11 cellular contexts compared by ENCODE assay signal in the genomic region with DNA sequence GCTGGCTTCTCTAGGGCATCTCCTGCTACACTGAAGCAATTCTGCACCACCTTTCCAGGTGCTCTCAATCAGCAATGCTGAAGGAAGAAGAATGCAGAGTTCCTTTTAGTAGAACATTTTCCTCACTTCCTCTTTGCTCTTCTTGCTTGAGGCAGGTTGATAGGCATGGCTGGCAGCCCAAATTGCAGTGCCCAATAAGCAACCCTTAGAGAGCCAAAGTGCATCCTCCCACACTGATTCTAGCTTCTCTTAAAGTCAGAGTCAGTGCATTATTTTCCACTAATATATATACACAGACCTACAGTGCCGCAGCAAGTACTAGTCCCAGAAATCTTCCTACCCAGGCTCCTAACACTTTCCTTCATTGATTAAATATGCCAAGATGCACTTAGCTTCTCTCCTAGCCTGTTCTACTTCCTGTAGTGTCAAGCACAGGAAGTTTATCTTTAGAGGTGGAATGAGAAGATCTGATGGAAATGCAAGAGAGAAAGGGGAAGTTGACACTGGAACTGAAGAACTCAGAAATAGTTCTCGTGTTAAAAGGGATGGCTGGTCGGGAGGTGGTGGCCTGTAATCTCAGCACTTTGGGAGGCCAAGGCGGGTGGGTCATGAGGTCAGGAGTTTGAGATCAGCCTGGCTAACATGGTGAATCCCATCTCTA.
DNase-seq lines count a peak whose midpoint lies in the region; ATAC-seq and TF ChIP-seq lines count a peak whose summit lies in the region.
"Had no signal": no experiment of that assay in that cellular context is flagged by ENCODE, and none has a peak within 500 bp of the region (broad histone marks: within the 10 kb centered on the region; RNA-seq: fewer than 3 reads in every experiment).

No MANE protein-coding gene starts in this region.

- peaks cover 25% of the 10 kb centered on the region for H3K4me1 Mint-ChIP-seq in activated B cell treated with CpG ODN at 0.5 μM for 24 hours
- H3K4me1 Mint-ChIP-seq in activated CD4-positive, alpha-beta memory T cell treated with anti-CD3 and anti-CD28 coated beads, Interleukin-2, amount 10 ng/mL, durations not matched to agents 7 days and 5 days: no peaks in the 10 kb centered on the region
- H3K4me1 Mint-ChIP-seq: activated CD4-positive, alpha-beta T cell treated with anti-CD3 and anti-CD28 coated beads, Interleukin-2, amount 10 ng/mL, durations not matched to agents 24 days and 14 days had no signal

- peaks cover 5% of the 10 kb centered on the region for H3K4me1 ChIP-seq in Loucy (ENCODE audit: insufficient read depth, low read length, poor library complexity, severe bottlenecking)

- no peaks in the 10 kb centered on the region for H3K9me3 ChIP-seq in Loucy (ENCODE audit: insufficient read depth, low read depth, low read length)

- H3K9ac ChIP-seq in Loucy (ENCODE audit: low read depth, low read length, poor library complexity, severe bottlenecking): no peak overlapping the region

- H3K27me3 ChIP-seq in Loucy (ENCODE audit: insufficient read depth, low read length, poor library complexity, severe bottlenecking): no peaks in the 10 kb centered on the region

- H3K4me2 ChIP-seq in Loucy (ENCODE audit: low read depth, low read length, poor library complexity, severe bottlenecking): no peak overlapping the region

- CTCF ChIA-PET in activated B cell treated with CpG ODN at 0.5 μM for 24 hours (lab: Charles Lee): no interaction called here
- CTCF ChIA-PET in activated CD4-positive, alpha-beta memory T cell treated with anti-CD3 and anti-CD28 coated beads, Interleukin-2, amount 10 ng/mL, durations not matched to agents 7 days and 5 days (lab: Charles Lee): no interaction called here

- POLR2A ChIA-PET in activated B cell treated with CpG ODN at 0.5 μM for 24 hours (lab: Charles Lee): interaction anchor here (0.8 to 2.3 kb wide), 2 partner anchors 10 to 29 kb away, joined by 3 to 8 read pairs; no protein-coding TSS in a partner anchor
- POLR2A ChIA-PET in activated CD4-positive, alpha-beta memory T cell treated with anti-CD3 and anti-CD28 coated beads, Interleukin-2, amount 10 ng/mL, durations not matched to agents 7 days and 5 days (lab: Charles Lee): no interaction called here

- intact Hi-C loops in activated B cell treated with CpG ODN at 0.5 μM for 24 hours (cut with micrococcal nuclease): loop anchor here (1.0 to 2.0 kb wide), 3 partner anchors 10 to 54 kb away; no protein-coding TSS in a partner anchor

- H3F3A ChIP-seq in Loucy (ENCODE audit: low read depth): no peaks in the 10 kb centered on the region

- no peaks in the 10 kb centered on the region for H3K36me3 Mint-ChIP-seq in activated B cell treated with CpG ODN at 0.5 μM for 24 hours (ENCODE audit: low read depth)
- no peaks in the 10 kb centered on the region for H3K36me3 Mint-ChIP-seq in activated CD4-positive, alpha-beta memory T cell treated with anti-CD3 and anti-CD28 coated beads, Interleukin-2, amount 10 ng/mL, durations not matched to agents 7 days and 5 days (ENCODE audit: low read depth)

- ATAC-seq in GM21390 (IDR thresholded peaks at IDR 0.05; ENCODE audit: unreplicated experiment) (peak; percentile 61), activated B cell treated with CpG ODN at 0.5 μM for 24 hours (ENCODE audit: low read depth) (peak; percentile 95), GM21381 (IDR thresholded peaks at IDR 0.05; ENCODE audit: unreplicated experiment) (no peak)

- TF ChIP-seq CTCF in Loucy (conservative IDR thresholded peaks at IDR 0.05; ENCODE audit: low read length) (no peak), activated B cell treated with CpG ODN at 0.5 μM for 24 hours (IDR thresholded peaks at IDR 0.05) (no peak)

- 0 out of 2 replicates have a peak overlapping the region, but pooled peaks have one; percentile 51 for H2AFZ ChIP-seq in Loucy (ENCODE audit: low read length)

- peak overlapping the region; percentile 82 for H3K27ac Mint-ChIP-seq in activated B cell treated with CpG ODN at 0.5 μM for 24 hours
- H3K27ac Mint-ChIP-seq in activated CD4-positive, alpha-beta memory T cell treated with anti-CD3 and anti-CD28 coated beads, Interleukin-2, amount 10 ng/mL, durations not matched to agents 7 days and 5 days: no peak overlapping the region
- H3K27ac Mint-ChIP-seq: activated CD4-positive, alpha-beta T cell treated with anti-CD3 and anti-CD28 coated beads, Interleukin-2, amount 10 ng/mL, durations not matched to agents 24 days and 14 days had no signal

- no peaks in the 10 kb centered on the region for H4K20me1 ChIP-seq in Loucy (ENCODE audit: insufficient read depth, low read length, poor library complexity, severe bottlenecking)

- DNase-seq in CD1c-positive myeloid dendritic cell (ENCODE audit: extremely low spot score): peak; percentile 80
- no peak for DNase-seq in activated B cell treated with CpG ODN at 0.5 μM for 24 hours
- no peak for DNase-seq in NCI-H187 treated with DMSO at 0.1 percent for 48 hours (lab: John Stamatoyannopoulos, UW)
- DNase-seq in dedifferentiated amniotic fluid mesenchymal stem cell (ENCODE audit: extremely low spot score): no peak
- no peak for DNase-seq in activated CD4-positive, alpha-beta memory T cell treated with anti-CD3 and anti-CD28 coated beads, Interleukin-2, amount 10 ng/mL, durations not matched to agents 7 days and 5 days
- DNase-seq: activated CD4-positive, alpha-beta T cell treated with anti-CD3 and anti-CD28 coated beads, Interleukin-2, amount 10 ng/mL, durations not matched to agents 24 days and 14 days; activated gamma-delta T cell treated with Interleukin-2 at 50 U/mL for 16 hours; SHP77 treated with DMSO at 0.1 percent for 48 hours had no signal

- peak overlapping the region; percentile 32 for H3K4me3 Mint-ChIP-seq in activated B cell treated with CpG ODN at 0.5 μM for 24 hours
- no peak overlapping the region for H3K4me3 Mint-ChIP-seq in activated CD4-positive, alpha-beta memory T cell treated with anti-CD3 and anti-CD28 coated beads, Interleukin-2, amount 10 ng/mL, durations not matched to agents 7 days and 5 days
- H3K4me3 Mint-ChIP-seq: activated CD4-positive, alpha-beta T cell treated with anti-CD3 and anti-CD28 coated beads, Interleukin-2, amount 10 ng/mL, durations not matched to agents 24 days and 14 days had no signal

- H3K9me2 ChIP-seq in Loucy (replicated peaks; ENCODE audit: low read depth, low read length): no peaks in the 10 kb centered on the region

- no peaks in the 10 kb centered on the region for H3K36me3 ChIP-seq in Loucy (ENCODE audit: insufficient read depth, low read length)

- no peaks in the 10 kb centered on the region for H3K27me3 Mint-ChIP-seq in activated B cell treated with CpG ODN at 0.5 μM for 24 hours
- peaks cover 15% of the 10 kb centered on the region for H3K27me3 Mint-ChIP-seq in activated CD4-positive, alpha-beta memory T cell treated with anti-CD3 and anti-CD28 coated beads, Interleukin-2, amount 10 ng/mL, durations not matched to agents 7 days and 5 days

- H3K9me3 Mint-ChIP-seq in activated B cell treated with CpG ODN at 0.5 μM for 24 hours: no peaks in the 10 kb centered on the region
- no peaks in the 10 kb centered on the region for H3K9me3 Mint-ChIP-seq in activated CD4-positive, alpha-beta memory T cell treated with anti-CD3 and anti-CD28 coated beads, Interleukin-2, amount 10 ng/mL, durations not matched to agents 7 days and 5 days

- H3K79me2 ChIP-seq in Loucy (ENCODE audit: insufficient read depth, low read length): no peaks in the 10 kb centered on the region

- no peak overlapping the region for H3K4me3 ChIP-seq in Loucy (ENCODE audit: low read length, poor library complexity, severe bottlenecking)
